Comparison of ENCODE assay signal across 28 cellular contexts in the genomic region with DNA sequence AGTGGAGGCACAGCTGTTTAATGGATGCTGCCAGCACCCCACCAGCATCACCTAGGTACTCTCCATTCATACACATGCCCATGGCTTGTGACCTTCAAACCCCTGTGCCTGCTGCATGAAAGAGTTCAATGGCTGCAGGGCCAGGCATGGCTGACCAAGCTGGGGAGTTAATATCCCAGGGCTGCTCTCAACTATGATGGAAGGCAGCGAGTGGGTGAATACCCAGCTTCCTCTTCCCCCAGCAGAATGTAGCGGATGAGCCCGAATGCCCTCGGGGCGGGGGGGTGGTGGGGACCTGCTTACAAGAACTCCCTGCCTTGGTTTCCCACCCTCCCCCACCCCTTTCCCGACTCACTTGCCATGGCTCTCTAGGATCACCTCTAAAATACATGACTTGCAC.
"Had no signal": no experiment of that assay in that cellular context is flagged by ENCODE, and none has a peak within 500 bp of the region (broad histone marks: within the 10 kb centered on the region; RNA-seq: fewer than 3 reads in every experiment).

No MANE protein-coding gene starts in this region.

- H3K4me1 Mint-ChIP-seq: stimulated activated effector memory CD8-positive, alpha-beta T cell treated with anti-CD3 and anti-CD28 coated beads, Interleukin-12 subunit alpha, Interleukin-12 subunit beta, amount 100 ng/mL, for 72 hours; stimulated activated naive B cell treated with anti-CD40 and anti-IgM and Interleukin-4, amounts not matched to agents 10 μg/mL and 1 μg/mL and 100 μg/mL, for 72 hours had no signal

- H3K36me3 ChIP-seq: ovary, right lobe of liver, sigmoid colon, stomach, thoracic aorta, thyroid gland, tibial nerve, upper lobe of left lung, vagina had no signal

- H3K4me1 ChIP-seq: parathyroid adenoma, sigmoid colon had no signal

- DNase-seq: nephron progenitor cell; occipital lobe; ovary; posterior cingulate gyrus; psoas muscle; right cardiac atrium; right lobe of liver; sigmoid colon; small intestine; stimulated activated CD4-positive, alpha-beta T cell treated with anti-CD3 and anti-CD28 coated beads, Interleukin-15, amount 100 ng/mL, for 24 hours; stimulated activated CD4-positive, alpha-beta T cell treated with anti-CD3 and anti-CD28 coated beads, Interleukin-2, amount 100 ng/mL, for 24 hours; stimulated activated CD4-positive, alpha-beta T cell treated with anti-CD3 and anti-CD28 coated beads, Interleukin-2, amount 100 ng/mL, for 48 hours; stimulated activated CD4-positive, alpha-beta T cell treated with anti-CD3 and anti-CD28 coated beads, Interleukin-4, amount 100 ng/mL, for 24 hours; stimulated activated naive B cell treated with anti-CD40 and anti-IgM and Interleukin-4, amounts not matched to agents 10 μg/mL and 1 μg/mL and 100 μg/mL, for 72 hours; stimulated activated naive CD4-positive, alpha-beta T cell treated with Interleukin-2 at 50 U/mL for 16 hours; stomach; thyroid gland; trophoblast cell; upper lobe of left lung had no signal

- H3K36me3 Mint-ChIP-seq: natural killer cell treated with Interleukin-12 subunit alpha and Interleukin-12 subunit beta and Interleukin-15 and Interleukin-18, amount 100 ng/mL, for 72 hours; stimulated activated effector memory CD8-positive, alpha-beta T cell treated with anti-CD3 and anti-CD28 coated beads, Interleukin-12 subunit alpha, Interleukin-12 subunit beta, amount 100 ng/mL, for 72 hours; stimulated activated naive B cell treated with anti-CD40 and anti-IgM and Interleukin-4, amounts not matched to agents 10 μg/mL and 1 μg/mL and 100 μg/mL, for 72 hours had no signal

- H3K9me3 Mint-ChIP-seq: natural killer cell treated with Interleukin-12 subunit alpha and Interleukin-12 subunit beta and Interleukin-15 and Interleukin-18, amount 100 ng/mL, for 72 hours; stimulated activated effector memory CD8-positive, alpha-beta T cell treated with anti-CD3 and anti-CD28 coated beads, Interleukin-12 subunit alpha, Interleukin-12 subunit beta, amount 100 ng/mL, for 72 hours; stimulated activated naive B cell treated with anti-CD40 and anti-IgM and Interleukin-4, amounts not matched to agents 10 μg/mL and 1 μg/mL and 100 μg/mL, for 72 hours; stimulated activated naive CD8-positive, alpha-beta T cell treated with anti-CD3 and anti-CD28 coated beads, Interleukin-15, Interleukin-2, amounts not matched to agents 100 ng/mL and 50 ng/mL, for 24 hours had no signal

- H3K4me3 ChIP-seq: ovary, psoas muscle, right lobe of liver, sigmoid colon, stomach, thoracic aorta, thyroid gland, tibial nerve, upper lobe of left lung, vagina had no signal

- H3K9me3 ChIP-seq: ovary, psoas muscle, right lobe of liver, sigmoid colon, stomach, thoracic aorta, thyroid gland, tibial nerve, upper lobe of left lung, vagina had no signal

- H3K27ac ChIP-seq: ovary, parathyroid adenoma, psoas muscle, right lobe of liver, sigmoid colon, stomach, thoracic aorta, thyroid gland, tibial nerve, upper lobe of left lung, vagina had no signal

- H3K27me3 ChIP-seq: ovary, right lobe of liver, stomach, thyroid gland, tibial nerve, upper lobe of left lung, vagina had no signal

- H3K27ac Mint-ChIP-seq: natural killer cell treated with Interleukin-12 subunit alpha and Interleukin-12 subunit beta and Interleukin-15 and Interleukin-18, amount 100 ng/mL, for 72 hours; nephron progenitor cell; progenitor cell of endocrine pancreas; stimulated activated effector memory CD8-positive, alpha-beta T cell treated with anti-CD3 and anti-CD28 coated beads, Interleukin-12 subunit alpha, Interleukin-12 subunit beta, amount 100 ng/mL, for 72 hours; stimulated activated naive B cell treated with anti-CD40 and anti-IgM and Interleukin-4, amounts not matched to agents 10 μg/mL and 1 μg/mL and 100 μg/mL, for 72 hours; stimulated activated naive CD8-positive, alpha-beta T cell treated with anti-CD3 and anti-CD28 coated beads, Interleukin-15, Interleukin-2, amounts not matched to agents 100 ng/mL and 50 ng/mL, for 24 hours had no signal

- H3K4me3 Mint-ChIP-seq: natural killer cell treated with Interleukin-12 subunit alpha and Interleukin-12 subunit beta and Interleukin-15 and Interleukin-18, amount 100 ng/mL, for 72 hours; nephron progenitor cell; neural crest cell; stimulated activated effector memory CD8-positive, alpha-beta T cell treated with anti-CD3 and anti-CD28 coated beads, Interleukin-12 subunit alpha, Interleukin-12 subunit beta, amount 100 ng/mL, for 72 hours; stimulated activated naive B cell treated with anti-CD40 and anti-IgM and Interleukin-4, amounts not matched to agents 10 μg/mL and 1 μg/mL and 100 μg/mL, for 72 hours; stimulated activated naive CD8-positive, alpha-beta T cell treated with anti-CD3 and anti-CD28 coated beads, Interleukin-15, Interleukin-2, amounts not matched to agents 100 ng/mL and 50 ng/mL, for 24 hours had no signal

- H3K9ac ChIP-seq: parathyroid adenoma had no signal

- ATAC-seq: natural killer cell treated with Interleukin-12 subunit alpha and Interleukin-12 subunit beta and Interleukin-15 and Interleukin-18, amount 100 ng/mL, for 72 hours; psoas muscle; right cardiac atrium; right lobe of liver; stimulated activated effector memory CD8-positive, alpha-beta T cell treated with anti-CD3 and anti-CD28 coated beads, Interleukin-12 subunit alpha, Interleukin-12 subunit beta, amount 100 ng/mL, for 72 hours; stimulated activated naive B cell treated with anti-CD40 and anti-IgM and Interleukin-4, amounts not matched to agents 10 μg/mL and 1 μg/mL and 100 μg/mL, for 72 hours had no signal
